ENCODE assay signal across 12 cellular contexts in the genomic region with DNA sequence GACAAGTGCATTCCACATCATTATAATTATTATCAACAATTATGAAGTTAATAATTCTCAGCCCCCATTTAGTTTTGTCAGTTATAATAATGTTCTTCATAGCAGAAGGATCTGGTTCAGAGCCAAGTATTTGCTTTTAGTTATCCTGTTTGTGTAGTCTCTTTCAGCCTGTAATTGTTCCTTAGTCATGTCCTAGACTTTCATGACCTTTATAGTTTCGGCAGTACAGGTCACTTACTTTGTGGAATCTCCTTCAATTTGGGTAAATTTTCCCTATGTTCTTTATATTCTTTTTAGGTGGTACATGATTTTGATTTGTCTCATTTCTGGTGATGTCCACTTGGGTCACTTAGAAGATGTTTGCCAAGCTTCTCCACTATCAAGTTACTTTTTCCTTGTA. TPM values are rescaled to one million over a fixed set of nuclear protein-coding genes. Genes with fewer than 3 reads are reported as not detected.
DNase-seq lines count a peak whose midpoint lies in the region; ATAC-seq and TF ChIP-seq lines count a peak whose summit lies in the region.
"Had no signal": no experiment of that assay in that cellular context is flagged by ENCODE, and none has a peak within 500 bp of the region (broad histone marks: within the 10 kb centered on the region; RNA-seq: fewer than 3 reads in every experiment).

No MANE protein-coding gene starts in this region.

- H3K4me1 ChIP-seq in cardiac muscle cell (ENCODE audit: low read depth) (peaks cover 6% of the 10 kb centered on the region), heart left ventricle (peaks cover 9 to 69% (median 48%) of the 10 kb centered on the region in 12 donors), mesenchymal stem cell (ENCODE audit: control insufficient read depth, insufficient read depth, low read depth, low read length) (peaks cover 15% of the 10 kb centered on the region), urinary bladder (ENCODE audit: insufficient read depth) (peaks cover 7% of the 10 kb centered on the region)

- TF ChIP-seq CTCF in cardiac muscle cell (IDR thresholded peaks at IDR 0.05; ENCODE audit: low read depth, low read length) (no peak), heart left ventricle (IDR thresholded peaks at IDR 0.05) (no peak), activated B cell treated with CpG ODN at 0.5 μM for 24 hours (IDR thresholded peaks at IDR 0.05) (no peak)

- H3K27me3 Mint-ChIP-seq in activated B cell treated with CpG ODN at 0.5 μM for 24 hours: no peaks in the 10 kb centered on the region
- H3K27me3 Mint-ChIP-seq: activated CD4-positive, alpha-beta T cell treated with anti-CD3 and anti-CD28 coated beads, Interleukin-2, amount 10 ng/mL, durations not matched to agents 7 days and 5 days had no signal

- H3K4me3 ChIP-seq in cardiac muscle cell (no peak overlapping the region), heart left ventricle (no peak overlapping the region), mesenchymal stem cell (ENCODE audit: insufficient read depth in 1 of 2, low read depth in 1 of 2, low read length in 2 of 2) (no peak overlapping the region), urinary bladder (ENCODE audit: low read depth, low read length) (no peak overlapping the region)

- H2BK12ac ChIP-seq in mesenchymal stem cell (ENCODE audit: low read length in 2 of 2): no peak overlapping the region

- no peak overlapping the region for H2BK15ac ChIP-seq in mesenchymal stem cell (ENCODE audit: low read depth, poor library complexity, severe bottlenecking)

- H3K4me1 Mint-ChIP-seq in activated B cell treated with CpG ODN at 0.5 μM for 24 hours: peaks cover 47% of the 10 kb centered on the region

- no peak overlapping the region for H3K4me3 Mint-ChIP-seq in activated B cell treated with CpG ODN at 0.5 μM for 24 hours
- H3K4me3 Mint-ChIP-seq: activated CD4-positive, alpha-beta T cell treated with anti-CD3 and anti-CD28 coated beads, Interleukin-2, amount 10 ng/mL, durations not matched to agents 7 days and 5 days had no signal

- TF ChIP-seq POLR2A in heart left ventricle (IDR thresholded peaks at IDR 0.05): no peak

- no peak overlapping the region for H2AFZ ChIP-seq in mesenchymal stem cell (ENCODE audit: low read depth, low read length)

- DNase-seq in cardiac muscle cell (ENCODE audit: low read depth in 1 of 2, low spot score in 1 of 2) (no peak), heart left ventricle (no peak), activated B cell treated with CpG ODN at 0.5 μM for 24 hours (no peak), mesenchymal stem cell (no peak), GM03348 (ENCODE audit: low spot score) (no peak)
- DNase-seq: activated CD4-positive, alpha-beta T cell treated with anti-CD3 and anti-CD28 coated beads, Interleukin-2, amount 10 ng/mL, durations not matched to agents 7 days and 5 days; DMS79 treated with DMSO at 0.1 percent for 48 hours; hippocampal formation; stimulated activated CD4-positive, alpha-beta T cell treated with anti-CD3 and anti-CD28 coated beads, Interleukin-2, amount 100 ng/mL, for 24 hours had no signal

- H3K27ac ChIP-seq in cardiac muscle cell (peak overlapping the region; percentile 80), heart left ventricle (peak overlapping the region in 6 of 12 donors; percentile 4 to 59 (median 32)), mesenchymal stem cell (ENCODE audit: low read length, poor library complexity, severe bottlenecking) (no peak overlapping the region), urinary bladder (ENCODE audit: low read depth) (peak overlapping the region; percentile 10)

- H3K9ac ChIP-seq in mesenchymal stem cell (ENCODE audit: low read length): peak overlapping the region; percentile 32

- H3K36me3 ChIP-seq in cardiac muscle cell (no peaks in the 10 kb centered on the region), heart left ventricle (no peaks in the 10 kb centered on the region), mesenchymal stem cell (ENCODE audit: control insufficient read depth in 1 of 2, insufficient read depth in 2 of 2, low read depth in 1 of 2, low read length in 2 of 2) (no peaks in the 10 kb centered on the region), urinary bladder (ENCODE audit: insufficient read depth) (no peaks in the 10 kb centered on the region)

- H3K9me3 ChIP-seq in cardiac muscle cell (ENCODE audit: low read depth): no peaks in the 10 kb centered on the region
- H3K9me3 ChIP-seq in heart left ventricle: no peaks in the 10 kb centered on the region
- no peaks in the 10 kb centered on the region for H3K9me3 ChIP-seq in mesenchymal stem cell (ENCODE audit: control insufficient read depth, low read length)

- POLR2A ChIA-PET in activated B cell treated with CpG ODN at 0.5 μM for 24 hours (lab: Charles Lee): interaction anchor here (1.7 kb wide), 1 partner anchor 35 kb away, joined by 10 read pairs; a partner anchor contains a TSS

- ATAC-seq in heart left ventricle (no peak), activated B cell treated with CpG ODN at 0.5 μM for 24 hours (ENCODE audit: low read depth) (no peak), HG03135 (IDR thresholded peaks at IDR 0.05; ENCODE audit: unreplicated experiment) (no peak), GM19463 (IDR thresholded peaks at IDR 0.05; ENCODE audit: unreplicated experiment) (no peak)

- 25 to 39% (median 28%) methylated on average over 1 of the region's 1 CpG for WGBS in heart left ventricle, 4 donors
- WGBS in mesenchymal stem cell: no CpG with 5 or more reads among the region's 1 CpG
- WGBS in urinary bladder: 73% methylated on average over 1 of the region's 1 CpG

- H2BK5ac ChIP-seq in mesenchymal stem cell (ENCODE audit: low read depth, low read length, poor library complexity, severe bottlenecking): no peak overlapping the region

- H3K36me3 Mint-ChIP-seq in activated B cell treated with CpG ODN at 0.5 μM for 24 hours (ENCODE audit: low read depth): peaks cover 4% of the 10 kb centered on the region

- H3K27me3 ChIP-seq in cardiac muscle cell: no peaks in the 10 kb centered on the region
- H3K27me3 ChIP-seq in heart left ventricle: no peaks in the 10 kb centered on the region
- no peaks in the 10 kb centered on the region for H3K27me3 ChIP-seq in mesenchymal stem cell (ENCODE audit: control insufficient read depth in 1 of 2, insufficient read depth in 1 of 2, low read length in 2 of 2)

- no peak overlapping the region for H3K23ac ChIP-seq in mesenchymal stem cell (ENCODE audit: low read length in 2 of 2)

- peak overlapping the region; percentile 22 for H3K27ac Mint-ChIP-seq in activated B cell treated with CpG ODN at 0.5 μM for 24 hours
- H3K27ac Mint-ChIP-seq: activated CD4-positive, alpha-beta T cell treated with anti-CD3 and anti-CD28 coated beads, Interleukin-2, amount 10 ng/mL, durations not matched to agents 7 days and 5 days had no signal

- no peak overlapping the region for H2BK120ac ChIP-seq in mesenchymal stem cell (ENCODE audit: low read depth, low read length)

- no peak overlapping the region for H2AK5ac ChIP-seq in mesenchymal stem cell (ENCODE audit: low read length, severe bottlenecking)

- H3K4me2 ChIP-seq in mesenchymal stem cell (ENCODE audit: low read length, poor library complexity, severe bottlenecking): no peak overlapping the region

- no peaks in the 10 kb centered on the region for H3K79me1 ChIP-seq in mesenchymal stem cell (replicated peaks; ENCODE audit: low read length, poor library complexity, severe bottlenecking)

- H3K9me3 Mint-ChIP-seq in activated B cell treated with CpG ODN at 0.5 μM for 24 hours: no peaks in the 10 kb centered on the region
- H3K9me3 Mint-ChIP-seq: activated CD4-positive, alpha-beta T cell treated with anti-CD3 and anti-CD28 coated beads, Interleukin-2, amount 10 ng/mL, durations not matched to agents 7 days and 5 days had no signal

- H3K18ac ChIP-seq in mesenchymal stem cell (ENCODE audit: low read depth in 1 of 2, low read length in 2 of 2): no peak overlapping the region

- H3K4ac ChIP-seq in mesenchymal stem cell (ENCODE audit: low read depth in 1 of 2, low read length in 2 of 2): no peak overlapping the region

- H4K91ac ChIP-seq in mesenchymal stem cell (ENCODE audit: low read length): no peak overlapping the region

- intact Hi-C loops in heart left ventricle (cut with DNase I) (loop anchor here in 5 of 10 donors (2.0 to 5.0 kb wide), 5 partner anchors 34 to 114 kb away; a partner anchor contains a TSS), activated B cell treated with CpG ODN at 0.5 μM for 24 hours (cut with micrococcal nuclease) (no loop called here)

- CTCF ChIA-PET in activated B cell treated with CpG ODN at 0.5 μM for 24 hours (lab: Charles Lee): interaction anchor here (1.2 to 3.5 kb wide), 2 partner anchors 36 to 72 kb away, joined by 3 to 77 read pairs; a partner anchor contains a TSS

- H3K14ac ChIP-seq in mesenchymal stem cell (ENCODE audit: low read length in 2 of 2): no peak overlapping the region

- H4K8ac ChIP-seq in mesenchymal stem cell (ENCODE audit: low read length): no peak overlapping the region

RNA-seq across cellular contexts. Expression of a gene that starts 34.3 kb away (rescaled TPM):
- 28.6 and 35.5 TPM in 2 replicates for total RNA-seq in cardiac muscle cell
- polyA plus RNA-seq in cardiac muscle cell: 45.6 and 60.9 TPM in 2 replicates
- 10 to 100 TPM; 29.4 to 45.7 (median 40.3) TPM for total RNA-seq in heart left ventricle
- 10 to 100 TPM; 18.6 to 27.3 TPM for polyA plus RNA-seq in heart left ventricle
- 28.5 and 28.9 TPM in 2 replicates for total RNA-seq in activated B cell treated with CpG ODN at 0.5 μM for 24 hours
- polyA plus RNA-seq in mesenchymal stem cell (2013, experiment 1 of 2): 69.2 TPM
- polyA plus RNA-seq in mesenchymal stem cell (2013, experiment 2 of 2): 69.5 TPM
- total RNA-seq in urinary bladder: 24.2 TPM
- 27.3 TPM for polyA plus RNA-seq in urinary bladder

RNA-seq across cellular contexts. Expression of a gene that starts 55.9 kb away (rescaled TPM):
- total RNA-seq in cardiac muscle cell (not detected in 2 replicates), heart left ventricle (1 to 10 TPM in 2 of 9 donors, under 1 TPM in 1, not detected in 6; 0.89 to 1.4 (median 1.2) TPM), activated B cell treated with CpG ODN at 0.5 μM for 24 hours (not detected in 2 replicates), urinary bladder (not detected)
- polyA plus RNA-seq in cardiac muscle cell (0.24 TPM in 1 of 2 replicates, not detected in the other), heart left ventricle (under 1 TPM in 1 of 2 donors, not detected in 1; 0.58 TPM), urinary bladder (1.9 TPM)
- polyA plus RNA-seq in mesenchymal stem cell (2013, experiment 1 of 2): not detected
- not detected for polyA plus RNA-seq in mesenchymal stem cell (2013, experiment 2 of 2)
- total RNA-seq: activated CD4-positive, alpha-beta T cell treated with anti-CD3 and anti-CD28 coated beads, Interleukin-2, amount 10 ng/mL, durations not matched to agents 7 days and 5 days had no signal
